ENCODE assay signal across 8 cellular contexts in genomic region chrX:104343408-104344129, GRCh38.
DNase-seq lines count a peak whose midpoint lies in the region; ATAC-seq and TF ChIP-seq lines count a peak whose summit lies in the region.

No MANE protein-coding gene starts in this region.

- H3K9ac ChIP-seq in colonic mucosa (ENCODE audit: low read depth in 2 of 2, low read length in 2 of 2): no peak overlapping the region

- H3K4me1 ChIP-seq in colonic mucosa: no peaks in the 10 kb centered on the region
- no peaks in the 10 kb centered on the region for H3K4me1 ChIP-seq in mucosa of descending colon (ENCODE audit: low read depth)

- intact Hi-C loops in colonic mucosa (cut with DNase I) (loop anchor here (5.0 kb wide), 1 partner anchor 146 kb away; no protein-coding TSS in a partner anchor), mucosa of descending colon (cut with DNase I, micrococcal nuclease) (no loop called here)

- H3K27me3 ChIP-seq in colonic mucosa: no peaks in the 10 kb centered on the region

- H3K4me3 ChIP-seq in LNCaP clone FGC (ENCODE audit: low read depth, low read length) (no peak overlapping the region), colonic mucosa (no peak overlapping the region), mucosa of descending colon (no peak overlapping the region)

- H3K9me3 ChIP-seq in colonic mucosa: no peaks in the 10 kb centered on the region
- H3K9me3 ChIP-seq in mucosa of descending colon: no peaks in the 10 kb centered on the region

- no peak overlapping the region for H3K27ac ChIP-seq in colonic mucosa

- peak; percentile 49 for TF ChIP-seq CTCF in LNCaP clone FGC (IDR thresholded peaks at IDR 0.05; ENCODE audit: control insufficient read depth, extremely low read depth, insufficient read depth)
- peak; percentile 57 for TF ChIP-seq CTCF in colonic mucosa (IDR thresholded peaks at IDR 0.05)
- TF ChIP-seq CTCF in mucosa of descending colon (IDR thresholded peaks at IDR 0.05): no peak

- DNase-seq in activated CD8-positive, alpha-beta memory T cell treated with anti-CD3 and anti-CD28 coated beads for 24 hours: peak; percentile 58
- DNase-seq in activated CD8-positive, alpha-beta memory T cell treated with anti-CD3 and anti-CD28 coated beads, Interleukin-2, amount 50 U/mL, for 4 hours: no peak
- no peak for DNase-seq in LNCaP clone FGC (ENCODE audit: low read depth)
- DNase-seq in SW 1271 (lab: John Stamatoyannopoulos, UW): peak; percentile 2 to 55
- peak; percentile 77 for DNase-seq in colonic mucosa
- DNase-seq in mucosa of descending colon: peak in 2 of 3 donors; percentile 27 to 83
- no peak for DNase-seq in DMS79 treated with DMSO at 0.1 percent for 48 hours (lab: John Stamatoyannopoulos, UW)

- ATAC-seq in GM21576 (IDR thresholded peaks at IDR 0.05; ENCODE audit: unreplicated experiment): peak; percentile 88
- peak; percentile 92 for ATAC-seq in mucosa of descending colon

- no peaks in the 10 kb centered on the region for H3K36me3 ChIP-seq in colonic mucosa
- no peaks in the 10 kb centered on the region for H3K36me3 ChIP-seq in mucosa of descending colon (ENCODE audit: low read depth)

Comparison
In these comparisons a context has a peak if more than half of its experiments do, and no peak if none do; other contexts are left out.
1. DNase-seq: peak in activated CD8-positive, alpha-beta memory T cell treated with anti-CD3 and anti-CD28 coated beads for 24 hours (single experiment), SW 1271 (2 of 2), colonic mucosa (single experiment) and mucosa of descending colon (2 of 3); none in activated CD8-positive, alpha-beta memory T cell treated with anti-CD3 and anti-CD28 coated beads, Interleukin-2, amount 50 U/mL, for 4 hours (single experiment), LNCaP clone FGC (single experiment) and DMS79 treated with DMSO at 0.1 percent for 48 hours (single experiment).